In the genomic region with DNA sequence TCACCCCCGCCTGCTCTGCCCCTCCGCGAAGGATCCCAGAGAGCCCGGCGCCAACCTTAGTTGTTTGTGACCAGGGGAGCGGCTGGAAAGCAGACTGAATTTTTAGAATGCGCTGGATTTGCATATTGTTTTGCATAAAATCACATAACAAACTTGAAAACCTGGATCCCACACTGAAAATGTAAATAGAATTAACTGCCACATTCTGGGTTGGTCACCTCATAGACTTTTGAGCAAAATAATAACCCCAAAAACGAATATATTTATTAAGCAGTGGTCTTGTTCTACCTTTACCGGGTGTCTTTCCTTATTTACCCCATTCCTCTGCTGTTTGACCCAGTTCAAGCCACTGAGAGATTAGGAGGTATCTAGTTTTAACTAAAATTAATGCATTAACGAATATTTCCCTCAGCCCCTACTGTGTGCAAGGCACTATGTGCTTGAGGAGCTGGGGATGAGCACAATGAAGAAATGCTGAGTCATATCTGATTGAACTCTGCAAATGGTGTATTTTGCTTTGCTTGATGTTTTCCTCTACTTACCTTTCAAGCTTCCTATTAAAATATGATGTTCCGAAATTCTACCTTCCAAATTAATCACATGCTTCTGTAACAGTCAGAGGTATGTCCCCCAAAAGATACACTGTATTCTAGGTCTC, we compare ENCODE assay signal across 8 cellular contexts. TPM values are rescaled to one million over a fixed set of nuclear protein-coding genes. Genes with fewer than 3 reads are reported as not detected.
DNase-seq lines count a peak whose midpoint lies in the region; ATAC-seq, FAIRE-seq and TF ChIP-seq lines count a peak whose summit lies in the region.

No MANE protein-coding gene starts in this region.

- TSS peak; percentile 90 for BruUV-seq in A673 (replicated peaks; lab: Mats Ljungman, UMichigan)
- BruUV-seq in GM12878 (replicated peaks; lab: Mats Ljungman, UMichigan), result no TSS peak

- no peak overlapping the region for H3K27ac ChIP-seq in A673 (ENCODE audit: low read depth, low read length, poor library complexity, severe bottlenecking)
- no peak overlapping the region for H3K27ac ChIP-seq in GM12878 (ENCODE audit: control insufficient read depth, insufficient read depth)
- H3K27ac ChIP-seq in mesodermal cell (ENCODE audit: low read depth, low read length, severe bottlenecking), result peak overlapping the region; percentile 77

- H3K4me1 ChIP-seq in A673 (ENCODE audit: insufficient read depth, low read length, poor library complexity, severe bottlenecking), result peaks cover 5% of the 10 kb centered on the region
- H3K4me1 ChIP-seq in GM12878 (ENCODE audit: control insufficient read depth, insufficient read depth, low read length), result peaks cover 9% of the 10 kb centered on the region
- H3K4me1 ChIP-seq in mesodermal cell (ENCODE audit: control insufficient read depth, insufficient read depth, low read length, poor library complexity, severe bottlenecking), result peaks cover 14% of the 10 kb centered on the region

- no peak for TF ChIP-seq EP300 in GM12878 (IDR thresholded peaks at IDR 0.05; ENCODE audit: borderline replicate concordance in 1 of 2, control insufficient read depth in 1 of 2, low read depth in 2 of 2, low read length in 2 of 2)

- H3K9me3 Mint-ChIP-seq in HFFc6, result peaks cover 6% of the 10 kb centered on the region; the same call in 1 of the 2 replicates

- H3K4me1 Mint-ChIP-seq in HFFc6 (ENCODE audit: low read depth), result no peaks in the 10 kb centered on the region

- H3K27me3 Mint-ChIP-seq in HFFc6 (ENCODE audit: insufficient read depth), result peaks cover 4% of the 10 kb centered on the region

- no peaks in the 10 kb centered on the region; the same call in 1 of the 2 replicates for H3K79me2 ChIP-seq in GM12878 (ENCODE audit: control insufficient read depth, insufficient read depth, low read length)

- H4K20me1 ChIP-seq in GM12878 (ENCODE audit: control insufficient read depth, insufficient read depth), result no peaks in the 10 kb centered on the region

- peak overlapping the region; percentile 97 for H3K4me2 ChIP-seq in GM12878 (ENCODE audit: control insufficient read depth, insufficient read depth)

- no peak for TF ChIP-seq RAD21 in GM12878 (IDR thresholded peaks at IDR 0.05; ENCODE audit: insufficient read depth, low read depth, low read length)

- H3K27me3 ChIP-seq in A673 (replicated peaks; ENCODE audit: insufficient read depth, low read depth, low read length, poor library complexity) (peaks cover 28% of the 10 kb centered on the region), GM12878 (replicated peaks in 1 of 2; ENCODE audit: control insufficient read depth in 2 of 2, insufficient read depth in 2 of 2, low read length in 1 of 2) (peaks cover 0 to 8% of the 10 kb centered on the region in 2 experiments; a peak in 2 of 4 replicates)

- SMC1A ChIA-PET in GM12878 (lab: Charles Lee; ENCODE audit: uncharacterized antibody, unreplicated experiment), result interaction anchor here (0.8 to 3.1 kb wide), 19 partner anchors 8 to 150 kb away, joined by 3 to 13 read pairs (median 5); no protein-coding TSS in a partner anchor

- H3K36me3 Mint-ChIP-seq in HFFc6 (ENCODE audit: low read depth), result no peaks in the 10 kb centered on the region; the same call in 1 of the 2 replicates

- peak; percentile 81 for DNase-seq in A673 (ENCODE audit: low spot score)
- DNase-seq in HFFc6, result no peak
- DNase-seq in GM12878 (ENCODE audit: low read depth, low spot score), result no peak
- no peak for DNase-seq in NAMALWA (ENCODE audit: low spot score)
- DNase-seq in RCC 7860 (ENCODE audit: low spot score), result no peak

- no peak for FAIRE-seq in GM12878 (lab: Jason Lieb, UNC)
- no peak for FAIRE-seq in RCC 7860 (lab: Jason Lieb, UNC)

- 12% methylated on average over 11 of the region's 11 CpGs for WGBS in GM12878 (ENCODE audit: insufficient coverage, insufficient replicate concordance, low lambda C conversion rate, missing lambda C conversion rate)
- WGBS in mesodermal cell (ENCODE audit: insufficient coverage in 2 of 2), 2 experiments, result 31% methylated on average over 2 of the region's 11 CpGs; no CpG with 5 or more reads in 1 of the 2 experiments

- peak overlapping the region; percentile 12; the same call in 1 of the 2 replicates for H3K9ac ChIP-seq in GM12878 (ENCODE audit: control insufficient read depth, insufficient read depth, low read length)

- TF ChIP-seq POLR2A in GM12878 (IDR thresholded peaks at IDR 0.05; ENCODE audit: low read depth, low read length), result no peak

- intact Hi-C loops in A673 (cut with micrococcal nuclease; ENCODE audit: unreplicated experiment), result no loop called here
- intact Hi-C loops in GM12878 (cut with micrococcal nuclease; ENCODE audit: unreplicated experiment), result loop anchor here (10.0 kb wide), 1 partner anchor 107 kb away; no protein-coding TSS in a partner anchor

- H3K36me3 ChIP-seq in A673 (ENCODE audit: insufficient read depth, low read length, poor library complexity, severe bottlenecking) (no peaks in the 10 kb centered on the region), GM12878 (ENCODE audit: control insufficient read depth in 2 of 2, insufficient read depth in 2 of 2, low read length in 1 of 2) (no peaks in the 10 kb centered on the region), mesodermal cell (ENCODE audit: control insufficient read depth, insufficient read depth, low read length) (peaks cover 2% of the 10 kb centered on the region)

- no peaks in the 10 kb centered on the region for H3K9me3 ChIP-seq in A673 (ENCODE audit: low read depth, low read length, poor library complexity, severe bottlenecking)
- H3K9me3 ChIP-seq in GM12878 (replicated peaks; ENCODE audit: control insufficient read depth, insufficient read depth, low read length), result no peaks in the 10 kb centered on the region; the same call in 1 of the 3 replicates
- H3K9me3 ChIP-seq in mesodermal cell (ENCODE audit: control insufficient read depth, low read length), result no peaks in the 10 kb centered on the region

- CTCF ChIA-PET in A673 (lab: Charles Lee), result no interaction called here
- CTCF ChIA-PET in GM12878 (lab: Yijun Ruan, JAX), result interaction anchor here (0.7 to 1.7 kb wide), 7 partner anchors 10 to 147 kb away, joined by 3 to 10 read pairs (median 4); no protein-coding TSS in a partner anchor

- peak overlapping the region; percentile 79; the same call in 1 of the 2 replicates for H3K4me3 Mint-ChIP-seq in HFFc6

- ATAC-seq in GM12878 (no peak), GM18868 (IDR thresholded peaks at IDR 0.05; ENCODE audit: unreplicated experiment) (no peak), HG03097 (IDR thresholded peaks at IDR 0.05; ENCODE audit: low FRiP score, unreplicated experiment) (no peak)

- in situ Hi-C loops in GM12878 (cut with MboI), result no loop called here

- H3K4me3 ChIP-seq in A673 (ENCODE audit: low read depth, low read length, poor library complexity, severe bottlenecking) (peak overlapping the region; percentile 54), GM12878 (peak overlapping the region; percentile 69), mesodermal cell (ENCODE audit: extremely low read depth, insufficient read depth, low read length, poor library complexity, severe bottlenecking) (peak overlapping the region; percentile 64)

- H2AFZ ChIP-seq in GM12878 (ENCODE audit: control insufficient read depth, low read depth, low read length), result peak overlapping the region; percentile 63

- TF ChIP-seq CTCF in A673 (conservative IDR thresholded peaks at IDR 0.05; ENCODE audit: low read depth, low read length) (no peak), HFFc6 (IDR thresholded peaks at IDR 0.05) (no peak), GM12878 (IDR thresholded peaks at IDR 0.05 in 2 of 3, conservative IDR thresholded peaks at IDR 0.05 in 1 of 3; ENCODE audit: control insufficient read depth in 2 of 3, extremely low read depth in 1 of 3, insufficient read depth in 1 of 3, low read depth in 3 of 3, low read length in 3 of 3) (no peak)

- no peak overlapping the region for H3K27ac Mint-ChIP-seq in HFFc6

- POLR2A ChIA-PET in A673 (lab: Charles Lee; ENCODE audit: low non-redundant PET), result interaction anchor here (0.5 kb wide), 1 partner anchor 77 kb away, joined by 3 read pairs; no protein-coding TSS in a partner anchor
- POLR2A ChIA-PET in GM12878 (lab: Charles Lee), result interaction anchor here (0.6 to 1.7 kb wide), 9 partner anchors 10 to 1095 kb away, joined by 3 to 6 read pairs (median 3); a partner anchor contains a TSS

- RAD21 ChIA-PET in GM12878 (lab: Charles Lee; ENCODE audit: unreplicated experiment), result interaction anchor here (0.9 to 3.5 kb wide), 9 partner anchors 15 to 146 kb away, joined by 3 to 31 read pairs (median 5); no protein-coding TSS in a partner anchor

TF ChIP-seq in GM12878, 131 proteins besides CTCF, POLR2A, EP300 and RAD21 (continues in another document):
- TF ChIP-seq BACH1 (IDR thresholded peaks at IDR 0.05; ENCODE audit: borderline replicate concordance) (peak; percentile 88), DPF2 (IDR thresholded peaks at IDR 0.05) (peak; percentile 18)

RNA-seq across cellular contexts. Expression of a gene that starts 0.4 kb away (rescaled TPM):
- total RNA-seq in A673 (2021), result 2.0 and 2.4 TPM in 2 replicates
- total RNA-seq in HFFc6 (2021; fragmentation: NEBNext Ultra II Directional; extraction: Animal tissue kit (Norgen Biotek cat#: 25700)), result under 1 TPM in 1 of 6 experiments, not detected in 5; 0.19 TPM
- 20.3 and 22.4 TPM in 2 replicates for total RNA-seq in GM12878 (2013; cell fraction: nucleolus; rRNA removed)
- 2.1 and 2.7 TPM in 2 replicates for total RNA-seq in GM12878 (2014; rRNA removed)
- total RNA-seq in GM12878 (2014; rRNA removed; fragmentation: Illumina TruSeq; extraction: Trizol), result 1.6 and 2.4 TPM in 2 replicates
- total RNA-seq in GM12878 (2021), result 1.7 and 3.0 TPM in 2 replicates
- 28.3 TPM for polyA plus RNA-seq in GM12878 (2011; ENCODE audit: low read depth)
- polyA plus RNA-seq in GM12878 (2011; rRNA removed), result 8.1 and 10.7 TPM in 2 replicates
- 3.8 and 5.6 TPM in 2 replicates for polyA plus RNA-seq in GM12878 (2011; cell fraction: cytosol; rRNA removed)
- 5.5 and 9.4 TPM in 2 replicates for polyA plus RNA-seq in GM12878 (2011; cell fraction: nucleus; rRNA removed)
- polyA plus RNA-seq in GM12878 (2012), result 9.3 and 15.9 TPM in 2 replicates
- polyA plus RNA-seq in GM12878 (2014; fragmentation: Illumina TruSeq; extraction: Trizol), result 1.8 and 2.5 TPM in 2 replicates
- 1 to 10 TPM; 1.4 to 2.1 TPM for polyA plus RNA-seq in GM12878 (2014; fragmentation: Nextera tagmentation; extraction: Ambion mirVana)
- 0.71 and 2.0 TPM in 2 replicates for polyA plus RNA-seq in GM12878 (2014; rRNA removed)
- under 1 TPM; 0.42 to 0.84 TPM for polyA plus RNA-seq in GM12878 (2016; fragmentation: Nextera tagmentation; extraction: Ambion mirVana)
- 6.3 and 8.6 TPM in 2 replicates for polyA minus RNA-seq in GM12878 (2011; rRNA and poly(A)+ RNA removed)
- 2.7 and 3.3 TPM in 2 replicates for polyA minus RNA-seq in GM12878 (2011; cell fraction: cytosol; rRNA and poly(A)+ RNA removed)
- polyA minus RNA-seq in GM12878 (2011; cell fraction: nucleus; rRNA and poly(A)+ RNA removed), result 4.4 and 7.5 TPM in 2 replicates
- polyA plus RNA-seq in mesodermal cell (2013, experiment 1 of 2), result 17.2 TPM
- polyA plus RNA-seq in mesodermal cell (2013, experiment 2 of 2), result 13.6 TPM
